1 cellular context compared by ENCODE assay signal in genomic region chr1:27603962-27604578, GRCh38.
TF ChIP-seq lines count a peak whose summit lies in the region.

TSS of gene AHDC1 (minus strand) at chr1:27604144. CDS start at chr1:27552115, 52,029 bp downstream.

TF ChIP-seq in HepG2, 621 proteins besides CTCF, POLR2A, EP300 and RAD21 (continued from another document and continues in another):
- TF ChIP-seq ZNF407 (CRISPR knock-in tag; IDR thresholded peaks at IDR 0.05; ENCODE audit: not compliant biosample characterization) (no peak), ASH2L (IDR thresholded peaks at IDR 0.05; ENCODE audit: insufficient read length, low read depth, low read length) (no peak), ZSCAN31 (CRISPR knock-in tag; IDR thresholded peaks at IDR 0.05; ENCODE audit: low read depth) (no peak), PRMT3 (CRISPR knock-in tag; IDR thresholded peaks at IDR 0.05; ENCODE audit: borderline replicate concordance, low read depth) (no peak), HMGXB4 (CRISPR knock-in tag; IDR thresholded peaks at IDR 0.05; ENCODE audit: borderline replicate concordance in 1 of 2, low read depth in 1 of 2) (peak in 1 of 2 experiments; percentile 39; a peak in 1 of 4 replicates), CBX1 (IDR thresholded peaks at IDR 0.05; ENCODE audit: low read depth) (no peak), SNAI1 (CRISPR knock-in tag; IDR thresholded peaks at IDR 0.05; ENCODE audit: borderline replicate concordance) (no peak), ATF2 (CRISPR knock-in tag; IDR thresholded peaks at IDR 0.05) (no peak), E2F5 (CRISPR knock-in tag; conservative IDR thresholded peaks at IDR 0.05) (no peak), PAXIP1 (CRISPR knock-in tag; conservative IDR thresholded peaks at IDR 0.05) (0 out of 2 replicates have a peak, but pooled peaks have one; percentile 22), ELF1 (CRISPR knock-in tag; IDR thresholded peaks at IDR 0.05) (peak; percentile 52; the same call in 1 of the 2 replicates), ZNF841 (CRISPR knock-in tag; IDR thresholded peaks at IDR 0.05; ENCODE audit: borderline replicate concordance) (no peak), HDAC2 (CRISPR knock-in tag; IDR thresholded peaks at IDR 0.05) (no peak), ZBTB49 (CRISPR knock-in tag; IDR thresholded peaks at IDR 0.05; ENCODE audit: borderline replicate concordance) (no peak), ZNF784 (CRISPR knock-in tag; IDR thresholded peaks at IDR 0.05; ENCODE audit: borderline replicate concordance) (no peak), SALL1 (CRISPR knock-in tag; IDR thresholded peaks at IDR 0.05) (peak; percentile 62), DMAP1 (CRISPR knock-in tag; IDR thresholded peaks at IDR 0.05) (no peak), IRF9 (CRISPR knock-in tag; IDR thresholded peaks at IDR 0.05; ENCODE audit: borderline replicate concordance) (no peak), ZNF33B (CRISPR knock-in tag; IDR thresholded peaks at IDR 0.05) (no peak), SMAD3 (CRISPR knock-in tag; IDR thresholded peaks at IDR 0.05) (no peak), NAIF1 (CRISPR knock-in tag; IDR thresholded peaks at IDR 0.05; ENCODE audit: borderline replicate concordance) (no peak), ZNF563 (CRISPR knock-in tag; IDR thresholded peaks at IDR 0.05) (peak; percentile 52; the same call in 1 of the 2 replicates), ZNF124 (CRISPR knock-in tag; IDR thresholded peaks at IDR 0.05) (no peak), FOXA1 (IDR thresholded peaks at IDR 0.05) (no peak), FOXA1 (CRISPR knock-in tag; IDR thresholded peaks at IDR 0.05) (no peak), MIER2 (CRISPR knock-in tag; IDR thresholded peaks at IDR 0.05) (no peak), ZNF691 (CRISPR knock-in tag; IDR thresholded peaks at IDR 0.05; ENCODE audit: borderline replicate concordance, low read depth) (no peak), ZNF264 (CRISPR knock-in tag; IDR thresholded peaks at IDR 0.05) (no peak), KLF15 (CRISPR knock-in tag; IDR thresholded peaks at IDR 0.05; ENCODE audit: borderline replicate concordance) (no peak), ZNF10 (CRISPR knock-in tag; IDR thresholded peaks at IDR 0.05; ENCODE audit: borderline replicate concordance, low read depth) (no peak), DR1 (CRISPR knock-in tag; IDR thresholded peaks at IDR 0.05) (no peak), SOX6 (IDR thresholded peaks at IDR 0.05) (no peak), SOX6 (CRISPR knock-in tag; IDR thresholded peaks at IDR 0.05) (no peak), CSRNP2 (CRISPR knock-in tag; conservative IDR thresholded peaks at IDR 0.05; ENCODE audit: low read depth) (no peak), MTF1 (CRISPR knock-in tag; IDR thresholded peaks at IDR 0.05) (no peak)
